Comparison of ENCODE assay signal across 7 cellular contexts in the genomic region with DNA sequence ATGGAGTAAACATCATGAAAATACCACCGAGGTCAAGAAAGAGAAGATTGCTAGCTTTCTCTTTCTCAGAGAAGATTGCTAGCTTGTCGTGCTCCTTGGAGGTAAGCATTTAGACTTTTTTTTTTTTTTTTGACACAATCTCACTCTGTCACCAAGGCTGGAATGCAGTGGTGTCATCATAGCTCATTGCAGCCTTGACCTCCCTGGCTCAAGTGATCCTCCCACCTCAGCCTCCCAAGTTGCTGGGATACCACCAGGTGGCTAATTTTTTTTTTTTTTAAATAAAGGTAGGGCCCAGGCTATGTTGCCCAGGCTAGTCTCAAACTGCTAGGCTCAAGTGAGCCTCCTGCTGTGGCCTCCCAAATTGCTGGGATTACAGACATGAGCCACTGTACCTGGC.
"Had no signal": no experiment of that assay in that cellular context is flagged by ENCODE, and none has a peak within 500 bp of the region (broad histone marks: within the 10 kb centered on the region; RNA-seq: fewer than 3 reads in every experiment).

No MANE protein-coding gene starts in this region.

- H3K4me2 ChIP-seq: GM23338 had no signal

- ATAC-seq: GM23338 had no signal

- FAIRE-seq: H1, H54, HTR-8/SVneo had no signal

- H3K4me3 ChIP-seq: GM23338 had no signal

- DNase-seq: H9, HCEC 1CT, KBM-7 had no signal

- H2AFZ ChIP-seq: GM23338 had no signal
